12 cellular contexts compared by ENCODE assay signal in the genomic region with DNA sequence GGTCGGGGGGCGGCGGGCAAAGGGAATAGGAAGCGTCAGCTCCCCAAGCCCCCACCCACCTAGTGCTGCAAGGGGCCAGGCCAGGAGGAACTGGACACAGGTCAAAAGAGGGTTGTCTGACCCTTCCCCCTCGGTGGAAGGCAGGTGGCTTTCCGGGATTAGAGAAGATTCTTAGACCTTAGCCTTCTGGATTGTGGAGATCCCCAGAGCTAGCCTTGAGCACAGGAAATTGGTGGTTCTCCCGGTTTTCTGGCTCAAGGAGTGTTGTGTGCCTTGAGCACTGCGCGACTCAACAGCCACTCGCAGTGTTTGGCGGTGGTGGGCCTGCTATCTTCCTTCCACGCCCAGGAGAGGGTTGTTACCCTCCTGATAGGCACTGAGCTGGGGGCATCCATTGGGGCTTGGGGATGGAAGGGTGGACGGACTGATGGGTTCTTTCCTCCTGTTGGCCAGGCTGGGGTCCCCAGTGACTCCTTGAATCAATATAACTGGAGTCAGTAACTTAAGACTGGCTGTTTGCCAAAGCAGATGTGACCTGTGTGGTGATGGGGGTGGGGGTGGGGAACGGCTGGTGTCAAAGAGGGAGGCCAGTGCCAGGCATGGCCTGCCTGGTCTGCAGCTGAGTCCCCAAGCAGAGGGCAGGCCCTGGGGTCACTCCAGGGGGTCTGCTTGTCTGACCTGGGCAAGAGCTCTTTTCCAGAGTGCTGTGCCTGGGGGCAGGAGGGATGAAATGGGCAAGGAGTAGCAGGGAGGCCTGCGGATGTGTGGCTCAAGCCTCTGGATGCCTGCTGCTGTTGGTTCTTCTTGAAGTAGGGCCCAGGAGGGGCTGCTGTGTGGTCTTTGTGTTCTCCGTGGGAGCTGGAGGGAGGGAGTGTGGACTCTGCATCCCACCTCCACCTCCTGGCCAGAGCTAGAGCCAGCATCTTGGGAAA. TPM values are rescaled to one million over a fixed set of nuclear protein-coding genes. Genes with fewer than 3 reads are reported as not detected.
DNase-seq lines count a peak whose midpoint lies in the region; ATAC-seq and TF ChIP-seq lines count a peak whose summit lies in the region.
"Had no signal": no experiment of that assay in that cellular context is flagged by ENCODE, and none has a peak within 500 bp of the region (broad histone marks: within the 10 kb centered on the region; RNA-seq: fewer than 3 reads in every experiment).

No MANE protein-coding gene starts in this region.

- peaks cover 13% of the 10 kb centered on the region for H3K4me1 Mint-ChIP-seq in central memory CD8-positive, alpha-beta T cell
- H3K4me1 Mint-ChIP-seq in naive B cell, result peaks cover 13 to 21% (median 15%) of the 10 kb centered on the region in 3 donors

- no peak overlapping the region for H2BK120ac ChIP-seq in mesendoderm (ENCODE audit: low read depth, low read length)

- H3F3A ChIP-seq in GM23248 (ENCODE audit: insufficient read depth), result peaks cover 20% of the 10 kb centered on the region
- H3F3A ChIP-seq in smooth muscle cell (ENCODE audit: low read depth), result no peaks in the 10 kb centered on the region

- H3K36me3 ChIP-seq in GM23248 (ENCODE audit: low read depth) (no peaks in the 10 kb centered on the region), smooth muscle cell (ENCODE audit: low read depth) (no peaks in the 10 kb centered on the region), mesendoderm (ENCODE audit: control insufficient read depth, insufficient read depth, low read length) (no peaks in the 10 kb centered on the region)

- H3K4me2 ChIP-seq in GM23248 (ENCODE audit: unreplicated experiment) (peak overlapping the region; percentile 36), smooth muscle cell (no peak overlapping the region), mesendoderm (ENCODE audit: low read length) (no peak overlapping the region)

- H2AFZ ChIP-seq in GM23248, result no peak overlapping the region
- no peak overlapping the region for H2AFZ ChIP-seq in smooth muscle cell (ENCODE audit: low read depth)

- in situ Hi-C loops in GM23248 (cut with MboI), result loop anchor here (25.0 kb wide), 2 partner anchors 416 to 616 kb away; no protein-coding TSS in a partner anchor

- no peak overlapping the region for H3K18ac ChIP-seq in mesendoderm (ENCODE audit: low read length)

- H3K79me1 ChIP-seq in mesendoderm (ENCODE audit: low read length), result no peaks in the 10 kb centered on the region

- H4K20me1 ChIP-seq in GM23248 (ENCODE audit: insufficient read depth), result no peaks in the 10 kb centered on the region; the same call in 1 of the 2 replicates
- peaks cover 46% of the 10 kb centered on the region for H4K20me1 ChIP-seq in smooth muscle cell (ENCODE audit: low read depth)

- peak; percentile 6 for DNase-seq in AG20443 (ENCODE audit: low spot score)
- no peak for DNase-seq in GM23248
- DNase-seq in central memory CD8-positive, alpha-beta T cell (ENCODE audit: low spot score in 2 of 2), result no peak
- DNase-seq in naive B cell, result no peak
- no peak for DNase-seq in smooth muscle cell (lab: John Stamatoyannopoulos, UW; ENCODE audit: unreplicated experiment)
- DNase-seq in GM19238 (ENCODE audit: insufficient read length, low spot score), result no peak
- DNase-seq in NCI-H2171 treated with DMSO at 0.1 percent for 48 hours (lab: John Stamatoyannopoulos, UW), result no peak
- no peak for DNase-seq in mesendoderm
- DNase-seq: HCEC 1CT, NCI-H187 treated with DMSO at 0.1 percent for 48 hours had no signal

- no peak overlapping the region for H2BK5ac ChIP-seq in mesendoderm (ENCODE audit: low read length)

- no peak overlapping the region for H3K27ac Mint-ChIP-seq in central memory CD8-positive, alpha-beta T cell (ENCODE audit: low read depth)
- H3K27ac Mint-ChIP-seq in naive B cell, result peak overlapping the region in 1 of 6 donors; percentile 16
- H3K27ac Mint-ChIP-seq: CD14-positive monocyte had no signal

- no peak overlapping the region for H4K5ac ChIP-seq in mesendoderm (ENCODE audit: low read length)

- H3K56ac ChIP-seq in mesendoderm (ENCODE audit: low read length), result no peak overlapping the region

- H2AK5ac ChIP-seq in mesendoderm (ENCODE audit: low read length), result no peak overlapping the region

- H3K36me3 Mint-ChIP-seq in central memory CD8-positive, alpha-beta T cell (ENCODE audit: insufficient read depth), result peaks cover 8% of the 10 kb centered on the region
- H3K36me3 Mint-ChIP-seq in naive B cell, result no peaks in the 10 kb centered on the region
- H3K36me3 Mint-ChIP-seq: CD14-positive monocyte had no signal

- no peak overlapping the region for H3K9ac ChIP-seq in GM23248
- no peak overlapping the region for H3K9ac ChIP-seq in smooth muscle cell (ENCODE audit: low read depth)
- no peak overlapping the region for H3K9ac ChIP-seq in mesendoderm (ENCODE audit: low read length)

- peaks cover 29% of the 10 kb centered on the region for H3K27me3 Mint-ChIP-seq in central memory CD8-positive, alpha-beta T cell
- peaks cover 9 to 49% (median 37%) of the 10 kb centered on the region in 3 donors for H3K27me3 Mint-ChIP-seq in naive B cell

- no peak overlapping the region for H2BK15ac ChIP-seq in mesendoderm (replicated peaks; ENCODE audit: low read depth)

- H3K4me3 ChIP-seq in GM23248 (no peak overlapping the region), smooth muscle cell (no peak overlapping the region), mesendoderm (ENCODE audit: low read length) (no peak overlapping the region)
- H3K4me3 ChIP-seq: K562 had no signal

- TF ChIP-seq CTCF in smooth muscle cell (IDR thresholded peaks at IDR 0.05; ENCODE audit: borderline replicate concordance, insufficient read depth, poor library complexity, severe bottlenecking), result no peak

- H3K79me2 ChIP-seq in GM23248 (ENCODE audit: insufficient read depth), result no peaks in the 10 kb centered on the region
- H3K79me2 ChIP-seq in smooth muscle cell (ENCODE audit: low read depth), result no peaks in the 10 kb centered on the region
- H3K79me2 ChIP-seq in mesendoderm (ENCODE audit: control insufficient read depth, insufficient read depth, low read length), result no peaks in the 10 kb centered on the region

- H3K4me3 Mint-ChIP-seq in central memory CD8-positive, alpha-beta T cell, result peak overlapping the region; percentile 70
- H3K4me3 Mint-ChIP-seq in naive B cell, result peak overlapping the region in 7 of 8 donors; percentile 30 to 87 (median 68)

- ATAC-seq in central memory CD8-positive, alpha-beta T cell (replicated peaks; ENCODE audit: extremely low read depth, poor library complexity, severe bottlenecking), result no peak
- no peak for ATAC-seq in naive B cell (ENCODE audit: low read depth in 2 of 2)
- ATAC-seq: K562 had no signal

- no peak overlapping the region for H3K4ac ChIP-seq in mesendoderm (ENCODE audit: low read depth, low read length)

- 0 out of 2 replicates have a peak, but pooled peaks cover 6% of the 10 kb centered on the region for H3K4me1 ChIP-seq in GM23248 (ENCODE audit: insufficient read depth)
- peaks cover 12% of the 10 kb centered on the region for H3K4me1 ChIP-seq in smooth muscle cell (ENCODE audit: low read depth)
- peaks cover 4% of the 10 kb centered on the region for H3K4me1 ChIP-seq in mesendoderm (ENCODE audit: control insufficient read depth, low read depth, low read length)

- H3K9me3 Mint-ChIP-seq in central memory CD8-positive, alpha-beta T cell, result no peaks in the 10 kb centered on the region
- H3K9me3 Mint-ChIP-seq in naive B cell, result peaks cover 0 to 2% (median 0%) of the 10 kb centered on the region in 7 donors

- H3K23ac ChIP-seq in mesendoderm (ENCODE audit: low read length), result no peak overlapping the region

- no peak overlapping the region for H4K8ac ChIP-seq in mesendoderm (ENCODE audit: low read depth, low read length)

- no peak overlapping the region for H3K27ac ChIP-seq in GM23248
- no peak overlapping the region for H3K27ac ChIP-seq in smooth muscle cell (ENCODE audit: low read depth)
- no peak overlapping the region for H3K27ac ChIP-seq in mesendoderm (ENCODE audit: low read depth, low read length)

- no peaks in the 10 kb centered on the region for H3K27me3 ChIP-seq in GM23248 (replicated peaks; ENCODE audit: insufficient read depth)
- peaks cover 16% of the 10 kb centered on the region for H3K27me3 ChIP-seq in smooth muscle cell (ENCODE audit: low read depth)
- H3K27me3 ChIP-seq in mesendoderm (ENCODE audit: insufficient read depth, low read length, poor library complexity), result peaks cover 15% of the 10 kb centered on the region

- 83 to 92% methylated on average over 12 to 16 of the region's 16 CpGs for WGBS in GM23248 (ENCODE audit: low coverage in 1 of 2, low lambda C conversion rate in 2 of 2, missing lambda C conversion rate in 2 of 2), 2 experiments
- WGBS in smooth muscle cell (ENCODE audit: low lambda C conversion rate), result 57% methylated on average over 16 of the region's 16 CpGs
- WGBS in mesendoderm (ENCODE audit: extremely low coverage, insufficient coverage, low lambda C conversion rate), result no CpG with 5 or more reads among the region's 16 CpGs

- H3K9me3 ChIP-seq in GM23248 (ENCODE audit: low read depth), result no peaks in the 10 kb centered on the region
- no peaks in the 10 kb centered on the region for H3K9me3 ChIP-seq in smooth muscle cell (replicated peaks; ENCODE audit: low read depth)

- H3K9me2 ChIP-seq in GM23248 (ENCODE audit: insufficient read depth), result no peaks in the 10 kb centered on the region

RNA-seq across cellular contexts. Expression of gene FGF18, which starts 2.1 kb away (rescaled TPM):
- not detected in 2 replicates for total RNA-seq in GM23248 (2014; rRNA removed; shearing (Covaris generic))
- polyA plus RNA-seq in GM23248 (2016; fragmentation: Nextera tagmentation; extraction: Ambion mirVana) (0.09 TPM in 2 replicates), naive B cell (ENCODE audit: low read depth in 6 of 6) (not detected), smooth muscle cell (0.21 TPM in 1 of 2 replicates, not detected in the other)
- total RNA-seq in smooth muscle cell, result not detected in 2 replicates
- 2.2 TPM for polyA plus RNA-seq in mesendoderm (2013, experiment 1 of 2)
- polyA plus RNA-seq in mesendoderm (2013, experiment 2 of 2), result 2.8 TPM
- polyA plus RNA-seq: CD14-positive monocyte had no signal

RNA-seq across cellular contexts. Expression of gene NPM1, which starts 33.9 kb away (rescaled TPM):
- 683 and 757 TPM in 2 replicates for total RNA-seq in GM23248 (2014; rRNA removed; shearing (Covaris generic))
- polyA plus RNA-seq in GM23248 (2016; fragmentation: Nextera tagmentation; extraction: Ambion mirVana) (566 and 584 TPM in 2 replicates), naive B cell (ENCODE audit: low read depth in 6 of 6) (100 to 1,000 TPM; 389 to 678 (median 608) TPM), smooth muscle cell (330 and 360 TPM in 2 replicates)
- total RNA-seq in smooth muscle cell, result 856 and 2,459 TPM in 2 replicates
- polyA plus RNA-seq in mesendoderm (2013, experiment 1 of 2), result 4,670 TPM
- 4,303 TPM for polyA plus RNA-seq in mesendoderm (2013, experiment 2 of 2)
